Comparison of ENCODE assay signal across 1 cellular context in genomic region chr9:82202808-82203207, GRCh38.
TF ChIP-seq lines count a peak whose summit lies in the region.

No MANE protein-coding gene starts in this region.

TF ChIP-seq in HepG2, 621 proteins besides CTCF, POLR2A, EP300 and RAD21 (continued from another document):
- TF ChIP-seq ZBTB49 (CRISPR knock-in tag; IDR thresholded peaks at IDR 0.05; ENCODE audit: borderline replicate concordance) (no peak), HOMEZ (CRISPR knock-in tag; IDR thresholded peaks at IDR 0.05; ENCODE audit: low read depth) (no peak), RFXANK (CRISPR knock-in tag; IDR thresholded peaks at IDR 0.05) (no peak), ZNF451 (CRISPR knock-in tag; IDR thresholded peaks at IDR 0.05) (no peak), KDM3A (CRISPR knock-in tag; IDR thresholded peaks at IDR 0.05; ENCODE audit: low read depth) (no peak), SP1 (IDR thresholded peaks at IDR 0.05) (no peak), SP1 (CRISPR knock-in tag; IDR thresholded peaks at IDR 0.05) (no peak)
